8 cellular contexts compared by ENCODE assay signal in genomic region chr16:648786-649589, GRCh38. TPM values are rescaled to one million over a fixed set of nuclear protein-coding genes. Genes with fewer than 3 reads are reported as not detected.
DNase-seq lines count a peak whose midpoint lies in the region; TF ChIP-seq lines count a peak whose summit lies in the region.

Gene WDR90 (plus strand): TSS chr16:649365. CDS start chr16:649417, 52 bp downstream.

- no peaks in the 10 kb centered on the region for H3K4me1 Mint-ChIP-seq in nephron

- TF ChIP-seq CTCF in fibroblast of the aortic adventitia (IDR thresholded peaks at IDR 0.05; ENCODE audit: insufficient read depth, low read length) (no peak), nephron (IDR thresholded peaks at IDR 0.05; ENCODE audit: unreplicated experiment in 3 of 3) (no peak)

- H3K9me3 ChIP-seq in HAP-1 (no peaks in the 10 kb centered on the region), MG63 (no peaks in the 10 kb centered on the region)

- peak within 1 kb of the TSS; percentile 47 for H3K4me3 ChIP-seq in HAP-1
- H3K4me3 ChIP-seq in MG63: peak within 1 kb of the TSS; percentile 66
- H3K4me3 ChIP-seq in fibroblast of the aortic adventitia (ENCODE audit: low read depth, low read length): peak within 1 kb of the TSS; percentile 76

- H3K4me3 Mint-ChIP-seq in nephron: peak within 1 kb of the TSS; percentile 79 to 84 (median 84)

- H3K36me3 Mint-ChIP-seq in nephron (ENCODE audit: low read depth): no peaks in the 10 kb centered on the region

- DNase-seq in ELF-1 (ENCODE audit: low read depth, low spot score): peak; percentile 96
- DNase-seq in HAP-1 (ENCODE audit: low spot score in 2 of 2): peak; percentile 88 to 96
- peak; percentile 97 for DNase-seq in MG63
- peak; percentile 69 for DNase-seq in SHP77 treated with DMSO at 0.1 percent for 48 hours (lab: John Stamatoyannopoulos, UW)
- DNase-seq in activated effector memory CD4-positive, alpha-beta T cell treated with Interleukin-2 at 50 U/mL for 16 hours: peak; percentile 89
- DNase-seq in fibroblast of the aortic adventitia (ENCODE audit: low read depth): peak; percentile 86
- DNase-seq in stimulated activated naive CD4-positive, alpha-beta T cell treated with Interleukin-2 at 50 U/mL for 16 hours (lab: John Stamatoyannopoulos, UW): peak; percentile 91

- H3K27me3 Mint-ChIP-seq in nephron (ENCODE audit: low read depth): peaks cover 9% of the 10 kb centered on the region

- no peaks in the 10 kb centered on the region for H3K27me3 ChIP-seq in HAP-1 (ENCODE audit: low read depth)
- H3K27me3 ChIP-seq in MG63: no peaks in the 10 kb centered on the region

- peak within 1 kb of the TSS in 2 of 3 experiments; percentile 69 to 79 for H3K27ac Mint-ChIP-seq in nephron

- H3K4me1 ChIP-seq in HAP-1: peaks cover 13% of the 10 kb centered on the region

- H3K36me3 ChIP-seq in HAP-1 (replicated peaks): peaks cover 25% of the 10 kb centered on the region
- H3K36me3 ChIP-seq in MG63: peaks cover 59% of the 10 kb centered on the region

- in situ Hi-C loops in HAP-1 (cut with MboI; ENCODE audit: low sequenced_read_pairs): no loop called here

- H3K9me3 Mint-ChIP-seq in nephron: no peaks in the 10 kb centered on the region

RNA-seq across cellular contexts. Expression of gene WDR90, which starts in this region (rescaled TPM):
- 6.0 and 17.3 TPM in 2 replicates for total RNA-seq in MG63 (2014; rRNA removed; shearing (Covaris generic); ENCODE audit: low replicate concordance)
- total RNA-seq in fibroblast of the aortic adventitia (ENCODE audit: low replicate concordance): 12.7 and 25.0 TPM in 2 replicates

Comparison
In these comparisons a context has a peak if more than half of its experiments do, and no peak if none do; other contexts are left out.
1. Peak in every context shown above with its lines: DNase-seq and H3K4me3 ChIP-seq.